Comparison of ENCODE assay signal across 8 cellular contexts in genomic region chr18:48834421-48835011, GRCh38.
DNase-seq lines count a peak whose midpoint lies in the region.

No MANE protein-coding gene starts in this region.

- peaks cover 31% of the 10 kb centered on the region for H3F3A ChIP-seq in GM23248 (ENCODE audit: insufficient read depth)

- peaks cover 30% of the 10 kb centered on the region for H3K79me2 ChIP-seq in GM23248 (ENCODE audit: insufficient read depth)

- peak overlapping the region; percentile 74 for H3K27ac ChIP-seq in GM23248

- peak overlapping the region; percentile 31 for H3K4me2 ChIP-seq in GM23248 (ENCODE audit: unreplicated experiment)

- H3K9me3 Mint-ChIP-seq in dendritic cell treated with granulocyte-macrophage colony-stimulating factor and Interleukin-4, amounts not matched to agents 40 ng/mL and 50 ng/mL, for 4 days: no peaks in the 10 kb centered on the region

- H3K9me3 ChIP-seq in GM23248 (ENCODE audit: low read depth) (no peaks in the 10 kb centered on the region), mononuclear cell (ENCODE audit: low read depth, low read length) (no peaks in the 10 kb centered on the region)

- no peaks in the 10 kb centered on the region for H4K20me1 ChIP-seq in GM23248 (ENCODE audit: insufficient read depth)

- H3K27me3 ChIP-seq in GM23248 (replicated peaks; ENCODE audit: insufficient read depth): no peaks in the 10 kb centered on the region
- H3K27me3 ChIP-seq in mononuclear cell (ENCODE audit: insufficient read depth, low read length): no peaks in the 10 kb centered on the region

- peak overlapping the region; percentile 19; the same call in 1 of the 2 replicates for H3K4me3 ChIP-seq in GM23248
- H3K4me3 ChIP-seq in mononuclear cell (ENCODE audit: low read length): peak overlapping the region; percentile 33

- H3K9me2 ChIP-seq in GM23248 (ENCODE audit: insufficient read depth): no peaks in the 10 kb centered on the region

- peaks cover 16% of the 10 kb centered on the region for H3K27me3 Mint-ChIP-seq in dendritic cell treated with granulocyte-macrophage colony-stimulating factor and Interleukin-4, amounts not matched to agents 40 ng/mL and 50 ng/mL, for 4 days

- H3K4me1 ChIP-seq in GM23248 (ENCODE audit: insufficient read depth): peaks cover 58% of the 10 kb centered on the region
- peaks cover 74% of the 10 kb centered on the region for H3K4me1 ChIP-seq in mononuclear cell (ENCODE audit: insufficient read depth, low read length)

- 27 to 32% methylated on average over 18 of the region's 18 CpGs for WGBS in GM23248 (ENCODE audit: low coverage in 1 of 2, low lambda C conversion rate in 2 of 2, missing lambda C conversion rate in 2 of 2), 2 experiments

- in situ Hi-C loops in GM23248 (cut with MboI): no loop called here

- intact Hi-C loops in dendritic cell treated with granulocyte-macrophage colony-stimulating factor and Interleukin-4, amounts not matched to agents 40 ng/mL and 50 ng/mL, for 4 days (cut with micrococcal nuclease): loop anchor here (5.0 kb wide), 1 partner anchor 52 kb away; no protein-coding TSS in a partner anchor

- peak overlapping the region; percentile 57 for H3K9ac ChIP-seq in GM23248

- H3K36me3 ChIP-seq in GM23248 (ENCODE audit: low read depth): no peaks in the 10 kb centered on the region

- DNase-seq in EL (peak; percentile 99), GM23248 (peak; percentile 98), M059J (ENCODE audit: low read depth) (peak; percentile 99), NCI-H82 (lab: John Stamatoyannopoulos, UW) (no peak)
- peak; percentile 66 for DNase-seq in activated CD4-positive, alpha-beta T cell treated with anti-CD3 and anti-CD28 coated beads, Interleukin-2, amount 50 U/mL, for 1 hour
- DNase-seq in stimulated activated CD8-positive, alpha-beta memory T cell treated with anti-CD3 and anti-CD28 coated beads, Interleukin-7, amount 100 ng/mL, for 48 hours (ENCODE audit: extremely low read depth in 1 of 2, low read depth in 1 of 2): peak; percentile 65 to 82

- peak overlapping the region; percentile 46 for H3K4me3 Mint-ChIP-seq in dendritic cell treated with granulocyte-macrophage colony-stimulating factor and Interleukin-4, amounts not matched to agents 40 ng/mL and 50 ng/mL, for 4 days

- H3K27ac Mint-ChIP-seq in dendritic cell treated with granulocyte-macrophage colony-stimulating factor and Interleukin-4, amounts not matched to agents 40 ng/mL and 50 ng/mL, for 4 days: peak overlapping the region; percentile 24

- no peak overlapping the region for H2AFZ ChIP-seq in GM23248

- no peaks in the 10 kb centered on the region for H3K36me3 Mint-ChIP-seq in dendritic cell treated with granulocyte-macrophage colony-stimulating factor and Interleukin-4, amounts not matched to agents 40 ng/mL and 50 ng/mL, for 4 days (ENCODE audit: low read depth)

- peaks cover 97% of the 10 kb centered on the region for H3K4me1 Mint-ChIP-seq in dendritic cell treated with granulocyte-macrophage colony-stimulating factor and Interleukin-4, amounts not matched to agents 40 ng/mL and 50 ng/mL, for 4 days (ENCODE audit: low read depth)
